Comparison of ENCODE assay signal across 14 cellular contexts in genomic region chr6:6703720-6704422, GRCh38.
"Had no signal": no experiment of that assay in that cellular context is flagged by ENCODE, and none has a peak within 500 bp of the region (broad histone marks: within the 10 kb centered on the region; RNA-seq: fewer than 3 reads in every experiment).

No MANE protein-coding gene starts in this region.

- H3K27ac ChIP-seq: esophagus muscularis mucosa had no signal

- H3K4me3 Mint-ChIP-seq: activated B cell treated with CpG ODN at 0.5 μM for 24 hours; activated CD4-positive, alpha-beta T cell treated with anti-CD3 and anti-CD28 coated beads, Interleukin-2, amount 10 ng/mL, durations not matched to agents 7 days and 5 days; activated naive CD4-positive, alpha-beta T cell treated with anti-CD3 and anti-CD28 coated beads, Interleukin-2, amount 50 U/mL, for 24 hours; brain; memory B cell; neural crest cell; stimulated activated effector memory CD8-positive, alpha-beta T cell treated with anti-CD3 and anti-CD28 coated beads, Interleukin-12 subunit alpha, Interleukin-12 subunit beta, amount 100 ng/mL, for 72 hours; T-helper 1 cell treated with Interleukin-12 subunit alpha and Interleukin-12 subunit beta and Interleukin-4 antibody, amounts not matched to agents 30 μg/mL and 1 μg/mL, for 36 hours had no signal

- H3K27me3 ChIP-seq: esophagus muscularis mucosa, tibial nerve had no signal

- H3K9me3 ChIP-seq: esophagus muscularis mucosa, tibial nerve had no signal

- ATAC-seq: left cardiac atrium; SK-N-SH treated with all-trans-retinoic acid at 6 μM for 48 hours; stimulated activated effector memory CD8-positive, alpha-beta T cell treated with anti-CD3 and anti-CD28 coated beads, Interleukin-12 subunit alpha, Interleukin-12 subunit beta, amount 100 ng/mL, for 72 hours had no signal

- DNase-seq: activated B cell treated with CpG ODN at 0.5 μM for 24 hours; activated CD4-positive, alpha-beta T cell treated with anti-CD3 and anti-CD28 coated beads, Interleukin-2, amount 10 ng/mL, durations not matched to agents 7 days and 5 days; left cardiac atrium; posterior cingulate gyrus had no signal

- H3K27me3 Mint-ChIP-seq: activated naive CD4-positive, alpha-beta T cell treated with anti-CD3 and anti-CD28 coated beads, Interleukin-2, amount 50 U/mL, for 24 hours had no signal

- H3K4me3 ChIP-seq: esophagus muscularis mucosa, smooth muscle cell, tibial nerve had no signal

- H3K36me3 Mint-ChIP-seq: brain; memory B cell; stimulated activated effector memory CD8-positive, alpha-beta T cell treated with anti-CD3 and anti-CD28 coated beads, Interleukin-12 subunit alpha, Interleukin-12 subunit beta, amount 100 ng/mL, for 72 hours had no signal

- H3K36me3 ChIP-seq: esophagus muscularis mucosa, tibial nerve had no signal

- H3K9me3 Mint-ChIP-seq: activated B cell treated with CpG ODN at 0.5 μM for 24 hours; activated CD4-positive, alpha-beta T cell treated with anti-CD3 and anti-CD28 coated beads, Interleukin-2, amount 10 ng/mL, durations not matched to agents 7 days and 5 days; activated naive CD4-positive, alpha-beta T cell treated with anti-CD3 and anti-CD28 coated beads, Interleukin-2, amount 50 U/mL, for 24 hours; brain; memory B cell; neural crest cell; stimulated activated effector memory CD8-positive, alpha-beta T cell treated with anti-CD3 and anti-CD28 coated beads, Interleukin-12 subunit alpha, Interleukin-12 subunit beta, amount 100 ng/mL, for 72 hours; T-helper 1 cell treated with Interleukin-12 subunit alpha and Interleukin-12 subunit beta and Interleukin-4 antibody, amounts not matched to agents 30 μg/mL and 1 μg/mL, for 36 hours had no signal

- H3K27ac Mint-ChIP-seq: activated B cell treated with CpG ODN at 0.5 μM for 24 hours; activated CD4-positive, alpha-beta T cell treated with anti-CD3 and anti-CD28 coated beads, Interleukin-2, amount 10 ng/mL, durations not matched to agents 7 days and 5 days; activated naive CD4-positive, alpha-beta T cell treated with anti-CD3 and anti-CD28 coated beads, Interleukin-2, amount 50 U/mL, for 24 hours; memory B cell; stimulated activated effector memory CD8-positive, alpha-beta T cell treated with anti-CD3 and anti-CD28 coated beads, Interleukin-12 subunit alpha, Interleukin-12 subunit beta, amount 100 ng/mL, for 72 hours; T-helper 1 cell treated with Interleukin-12 subunit alpha and Interleukin-12 subunit beta and Interleukin-4 antibody, amounts not matched to agents 30 μg/mL and 1 μg/mL, for 36 hours had no signal

- H3K4me1 Mint-ChIP-seq: activated B cell treated with CpG ODN at 0.5 μM for 24 hours; memory B cell; stimulated activated effector memory CD8-positive, alpha-beta T cell treated with anti-CD3 and anti-CD28 coated beads, Interleukin-12 subunit alpha, Interleukin-12 subunit beta, amount 100 ng/mL, for 72 hours had no signal
